6 cellular contexts compared by ENCODE assay signal in the genomic region with DNA sequence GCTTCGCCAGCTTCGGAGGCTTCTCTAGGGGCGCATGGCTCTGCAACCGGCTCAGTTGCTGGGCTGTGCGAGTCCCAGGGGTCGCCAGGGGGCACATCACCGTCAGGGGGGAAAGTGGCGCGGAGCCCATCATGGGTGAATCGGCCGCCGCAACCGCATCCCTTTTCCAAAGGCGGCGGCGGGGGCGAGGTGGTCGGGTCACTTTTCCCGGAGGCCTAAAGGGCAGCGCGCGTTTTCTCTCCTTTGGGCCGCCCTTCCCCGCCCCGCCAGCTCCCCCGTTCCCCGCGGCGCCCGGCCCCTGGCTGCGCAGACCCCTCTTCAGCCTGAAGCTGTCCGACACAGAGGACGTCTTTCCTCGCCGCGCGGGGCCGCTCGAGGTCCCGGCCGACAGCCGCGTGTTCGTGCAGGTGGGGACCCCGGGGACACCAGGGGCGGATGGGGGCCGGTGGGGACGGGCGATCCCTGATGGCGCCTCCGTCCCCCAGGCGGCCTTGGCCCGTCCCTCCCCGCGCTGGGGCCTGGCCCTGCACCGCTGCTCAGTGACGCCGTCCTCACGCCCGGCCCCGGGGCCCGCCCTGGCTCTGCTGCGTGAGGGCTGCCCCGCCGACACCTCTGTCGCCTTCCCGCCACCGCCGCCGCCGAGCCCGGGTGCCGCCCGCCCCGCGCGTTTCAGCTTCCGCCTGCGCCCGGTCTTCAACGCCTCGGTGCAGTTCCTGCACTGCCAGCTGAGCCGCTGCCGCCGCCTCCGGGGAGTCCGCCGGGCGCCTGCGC.
DNase-seq lines count a peak whose midpoint lies in the region; TF ChIP-seq lines count a peak whose summit lies in the region.

No MANE protein-coding gene starts in this region.

- CTCF ChIA-PET in RWPE1 (lab: Yijun Ruan, JAX), result interaction anchor here (0.6 kb wide), 2 partner anchors 38 to 116 kb away, joined by 3 to 5 read pairs; no protein-coding TSS in a partner anchor

- POLR2A ChIA-PET in RWPE1 (lab: Yijun Ruan, JAX; ENCODE audit: low non-redundant PET), result interaction anchor here (0.6 kb wide), 2 partner anchors 12 to 13 kb away, joined by 3 to 4 read pairs; a partner anchor contains a TSS

- DNase-seq in EH (ENCODE audit: low read depth), result peak; percentile 45
- no peak for DNase-seq in RWPE1 (ENCODE audit: low spot score)
- DNase-seq in effector CD8-positive, alpha-beta T cell (lab: John Stamatoyannopoulos, UW), result peak; percentile 16
- peak; percentile 53 for DNase-seq in stimulated activated CD4-positive, alpha-beta T cell treated with anti-CD3 and anti-CD28 coated beads, Interleukin-12 subunit alpha, Interleukin-12 subunit beta, amount 100 ng/mL, for 4 hours
- no peak for DNase-seq in hippocampal formation (lab: John Stamatoyannopoulos, UW)
- no peak for DNase-seq in globus pallidus (ENCODE audit: low spot score)

- peak; percentile 12; the same call in 1 of the 2 replicates for TF ChIP-seq CTCF in RWPE1 (conservative IDR thresholded peaks at IDR 0.05; ENCODE audit: low read depth)

- H3K27ac ChIP-seq in RWPE1, result peak overlapping the region; percentile 70

Comparison
In these comparisons a context has a peak if more than half of its experiments do, and no peak if none do; other contexts are left out.
1. DNase-seq: peak in EH (single experiment), effector CD8-positive, alpha-beta T cell (single experiment) and stimulated activated CD4-positive, alpha-beta T cell treated with anti-CD3 and anti-CD28 coated beads, Interleukin-12 subunit alpha, Interleukin-12 subunit beta, amount 100 ng/mL, for 4 hours (single experiment); none in RWPE1 (single experiment), hippocampal formation (0 of 2) and globus pallidus (single experiment).